In the genomic region with DNA sequence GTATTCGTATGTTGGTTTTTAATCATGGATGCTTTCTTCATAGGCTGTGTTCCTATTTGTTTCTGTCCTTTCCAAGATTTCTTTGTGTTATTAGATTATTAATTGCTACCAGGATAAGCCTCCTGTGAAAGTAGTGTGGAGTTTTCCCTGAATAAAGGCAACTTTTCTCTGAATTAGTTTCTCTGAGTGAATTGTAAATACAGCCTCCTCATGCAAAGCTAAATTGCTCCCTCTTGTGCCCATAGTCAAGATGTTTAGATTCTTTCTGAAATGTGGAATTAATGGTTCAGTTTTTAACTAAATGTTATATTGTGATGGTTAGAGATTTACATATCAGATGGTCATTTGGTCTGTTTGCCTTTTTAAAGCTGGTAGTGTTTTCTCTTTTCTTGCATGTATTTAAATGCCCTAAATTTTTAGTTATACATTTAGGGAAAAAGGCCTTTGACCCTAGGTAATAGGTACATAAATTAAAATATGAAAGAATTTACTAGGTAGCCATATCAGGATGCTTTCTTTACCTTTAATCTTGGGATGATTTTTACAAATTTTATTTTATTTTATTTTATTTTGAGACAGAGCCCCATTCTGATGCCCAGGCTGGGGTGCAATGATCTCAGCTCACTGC, we compare ENCODE assay signal across 1 cellular context.
TF ChIP-seq lines count a peak whose summit lies in the region.

No MANE protein-coding gene starts in this region.

TF ChIP-seq in K562, 482 proteins besides CTCF, POLR2A, EP300 and RAD21 (continued from another document):
- TF ChIP-seq HNRNPUL1 (IDR thresholded peaks at IDR 0.05; ENCODE audit: low read length) (no peak), HNRNPL (IDR thresholded peaks at IDR 0.05; ENCODE audit: low read depth, low read length) (no peak), ESRRA (IDR thresholded peaks at IDR 0.05; ENCODE audit: borderline replicate concordance, low read depth) (no peak), FOXJ2 (tag; IDR thresholded peaks at IDR 0.05) (no peak), FOSL1 (tag; conservative IDR thresholded peaks at IDR 0.05) (no peak)
